In the genomic region with DNA sequence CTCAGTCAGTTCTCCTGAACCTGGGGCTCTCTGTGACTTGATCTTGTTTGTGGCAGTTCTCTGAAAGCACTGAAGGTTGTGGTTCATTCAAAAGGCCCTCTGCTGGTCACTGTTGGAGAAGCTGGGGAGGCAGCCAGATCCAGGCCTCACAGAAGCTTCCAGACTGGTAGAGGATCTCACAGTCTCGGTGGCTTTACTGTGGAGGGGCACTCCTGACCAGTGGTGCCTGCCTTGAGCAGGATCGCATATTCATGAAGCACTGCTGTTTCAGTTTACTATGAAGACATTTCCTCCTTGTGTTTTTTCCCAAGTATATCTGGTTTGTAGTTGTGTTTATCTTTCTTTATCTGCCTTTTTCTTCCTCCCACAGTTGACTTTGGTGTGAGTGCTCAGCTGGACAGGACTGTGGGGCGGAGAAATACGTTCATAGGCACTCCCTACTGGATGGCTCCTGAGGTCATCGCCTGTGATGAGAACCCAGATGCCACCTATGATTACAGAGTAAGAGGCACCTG, we compare ENCODE assay signal across 8 cellular contexts.
DNase-seq lines count a peak whose midpoint lies in the region; ATAC-seq lines count a peak whose summit lies in the region.

No MANE protein-coding gene starts in this region.

- no peaks in the 10 kb centered on the region for H3K27me3 Mint-ChIP-seq in memory B cell

- peak; percentile 74 for ATAC-seq in HG02885 (IDR thresholded peaks at IDR 0.05; ENCODE audit: poor library complexity, unreplicated experiment)
- ATAC-seq in memory B cell (ENCODE audit: low read depth): peak; percentile 89

- peak; percentile 43 for DNase-seq in NOMO-1 treated with DMSO at 0.1 percent for 48 hours (lab: John Stamatoyannopoulos, UW; ENCODE audit: unreplicated experiment)
- no peak for DNase-seq in NOMO-1 treated with dmso at 0.1 percent for 144 hours (lab: John Stamatoyannopoulos, UW; ENCODE audit: unreplicated experiment)
- DNase-seq in NCI-H2227 treated with DMSO at 0.1 percent for 48 hours (lab: John Stamatoyannopoulos, UW): peak; percentile 57
- peak; percentile 21 to 59 for DNase-seq in activated CD4-positive, alpha-beta T cell treated with anti-CD3 and anti-CD28 coated beads, Interleukin-2, amount 50 U/mL, for 24 hours (ENCODE audit: low read depth in 1 of 2, low spot score in 1 of 2)
- peak; percentile 88 for DNase-seq in dermis blood vessel endothelial cell
- DNase-seq in memory B cell (ENCODE audit: low spot score in 2 of 2): peak; percentile 56 to 58
- peak; percentile 23 for DNase-seq in stimulated activated CD8-positive, alpha-beta memory T cell treated with anti-CD3 and anti-CD28 coated beads, Interleukin-12 subunit alpha, Interleukin-12 subunit beta, amount 100 ng/mL, for 4 hours (ENCODE audit: low read depth)

- peak overlapping the region; percentile 84 for H3K27ac Mint-ChIP-seq in memory B cell

- H3K36me3 Mint-ChIP-seq in memory B cell: peaks cover 41% of the 10 kb centered on the region

- peaks cover 43% of the 10 kb centered on the region for H3K4me1 Mint-ChIP-seq in memory B cell

- H3K9me3 Mint-ChIP-seq in memory B cell: no peaks in the 10 kb centered on the region

- no peak overlapping the region for H3K4me3 Mint-ChIP-seq in memory B cell
